In the genomic region with DNA sequence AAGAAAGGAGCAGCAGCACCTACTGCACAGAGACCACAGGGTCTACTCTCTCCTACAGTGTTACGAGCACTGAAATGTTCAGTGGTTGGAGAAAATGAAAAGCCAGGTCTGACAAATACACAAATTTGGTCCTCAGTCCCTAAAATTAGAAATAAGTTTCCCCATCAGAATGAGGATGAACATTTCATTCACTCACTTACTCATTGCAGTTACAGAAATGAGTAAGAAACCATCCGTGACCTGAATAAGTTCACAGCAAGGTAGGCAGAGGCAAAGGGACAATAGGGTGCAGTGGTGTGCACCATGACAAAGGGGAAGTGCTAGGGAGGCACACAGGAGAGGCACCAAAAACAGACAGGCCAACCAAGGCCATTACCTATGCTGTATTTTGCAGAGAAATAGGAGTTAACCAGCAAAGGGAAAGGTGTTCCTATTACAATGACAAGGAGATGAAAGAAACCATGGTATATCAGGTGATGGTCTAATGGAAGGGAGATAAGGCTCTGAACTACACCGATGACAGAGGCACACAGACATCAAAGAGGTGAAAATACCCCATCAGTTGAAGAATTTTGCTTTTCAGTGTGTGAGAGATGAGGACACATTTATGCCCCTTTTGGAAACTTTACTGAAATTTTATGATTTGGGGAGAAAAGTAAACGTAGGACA, we compare ENCODE assay signal across 8 cellular contexts. TPM values are rescaled to one million over a fixed set of nuclear protein-coding genes. Genes with fewer than 3 reads are reported as not detected.
DNase-seq lines count a peak whose midpoint lies in the region; ATAC-seq, FAIRE-seq and TF ChIP-seq lines count a peak whose summit lies in the region.

No MANE protein-coding gene starts in this region.

- intact Hi-C loops in activated T-helper 1 cell treated with anti-CD3 and anti-CD28 coated beads, Interleukin-12 subunit alpha, Interleukin-12 subunit beta, Interleukin-2, Interleukin-4 antibody, amounts not matched to agents 30 ng/mL and 10 ng/mL and 1 ng/mL, durations not matched to agents 14 hours and 24 hours and 36 hours (cut with micrococcal nuclease), result loop anchor here (1.0 to 10.0 kb wide), 12 partner anchors 28 to 712 kb away; a partner anchor contains a TSS
- intact Hi-C loops in ovary (cut with DNase I) (no loop called here), HepG2 (cut with micrococcal nuclease; ENCODE audit: unreplicated experiment) (no loop called here)

- TF ChIP-seq POLR2A in ovary (IDR thresholded peaks at IDR 0.05), result no peak
- TF ChIP-seq POLR2A in HepG2 (IDR thresholded peaks at IDR 0.05; ENCODE audit: insufficient read depth in 1 of 2, low read depth in 2 of 2, low read length in 2 of 2), result no peak

- DNase-seq in CD8-positive, alpha-beta memory T cell, result no peak
- DNase-seq in activated T-helper 1 cell treated with anti-CD3 and anti-CD28 coated beads, Interleukin-12 subunit alpha, Interleukin-12 subunit beta, Interleukin-2, Interleukin-4 antibody, amounts not matched to agents 30 ng/mL and 10 ng/mL and 1 ng/mL, durations not matched to agents 14 hours and 24 hours and 36 hours (ENCODE audit: low spot score), result peak; percentile 24
- peak; percentile 61 to 74 for DNase-seq in stimulated activated naive CD8-positive, alpha-beta T cell treated with anti-CD3 and anti-CD28 coated beads, Interleukin-15, amount 100 ng/mL, for 72 hours
- DNase-seq in ovary, result no peak
- DNase-seq in HepG2 (ENCODE audit: low spot score), result no peak
- no peak for DNase-seq in frontal cortex (ENCODE audit: low spot score in 2 of 2)

- H3K9me3 ChIP-seq in CD8-positive, alpha-beta memory T cell (ENCODE audit: low read length), result no peaks in the 10 kb centered on the region
- no peaks in the 10 kb centered on the region for H3K9me3 ChIP-seq in ovary
- no peaks in the 10 kb centered on the region for H3K9me3 ChIP-seq in HepG2 (ENCODE audit: low read length)

- H3K4me1 ChIP-seq in CD8-positive, alpha-beta memory T cell (ENCODE audit: insufficient read depth, low read length), result peaks cover 24% of the 10 kb centered on the region
- H3K4me1 ChIP-seq in ovary (ENCODE audit: insufficient read depth) (no peaks in the 10 kb centered on the region), HepG2 (ENCODE audit: insufficient read depth, low read length) (no peaks in the 10 kb centered on the region)

- no peak overlapping the region for H3K4me3 ChIP-seq in CD8-positive, alpha-beta memory T cell (ENCODE audit: low read length)
- no peak overlapping the region for H3K4me3 ChIP-seq in ovary
- no peak overlapping the region for H3K4me3 ChIP-seq in HepG2 (replicated peaks in 1 of 3; ENCODE audit: insufficient read depth in 1 of 3, low read depth in 2 of 3, low read length in 3 of 3)

- POLR2A ChIA-PET in CD8-positive, alpha-beta memory T cell (lab: Charles Lee), result no interaction called here
- POLR2A ChIA-PET in HepG2 (lab: Yijun Ruan, JAX), result no interaction called here

- H3K27me3 ChIP-seq in CD8-positive, alpha-beta memory T cell (ENCODE audit: insufficient read depth, low read length, poor library complexity, severe bottlenecking), result no peaks in the 10 kb centered on the region
- H3K27me3 ChIP-seq in ovary (no peaks in the 10 kb centered on the region), HepG2 (ENCODE audit: control insufficient read depth in 1 of 2, insufficient read depth in 2 of 2, low read length in 2 of 2) (no peaks in the 10 kb centered on the region; a peak in 1 of 5 replicates)

- WGBS in ovary, 3 donors, result 77 to 87% (median 81%) methylated on average over 4 of the region's 4 CpGs
- 17% methylated on average over 4 of the region's 4 CpGs for WGBS in HepG2 (ENCODE audit: low lambda C conversion rate)

- H3K36me3 Mint-ChIP-seq in CD8-positive, alpha-beta memory T cell, result peaks cover 0 to 2% (median 0%) of the 10 kb centered on the region in 3 donors
- H3K36me3 Mint-ChIP-seq in activated T-helper 1 cell treated with anti-CD3 and anti-CD28 coated beads, Interleukin-12 subunit alpha, Interleukin-12 subunit beta, Interleukin-2, Interleukin-4 antibody, amounts not matched to agents 30 ng/mL and 10 ng/mL and 1 ng/mL, durations not matched to agents 14 hours and 24 hours and 36 hours (ENCODE audit: low read depth), result no peaks in the 10 kb centered on the region

- TF ChIP-seq EP300 in ovary (IDR thresholded peaks at IDR 0.05), result no peak
- no peak for TF ChIP-seq EP300 in HepG2 (IDR thresholded peaks at IDR 0.05; ENCODE audit: low read depth in 2 of 2, low read length in 2 of 2)
- TF ChIP-seq EP300 in HepG2 (CRISPR knock-in tag; IDR thresholded peaks at IDR 0.05; ENCODE audit: borderline replicate concordance), result no peak

- peak overlapping the region in 7 of 8 donors; percentile 4 to 80 (median 30) for H3K27ac Mint-ChIP-seq in CD8-positive, alpha-beta memory T cell
- H3K27ac Mint-ChIP-seq in activated T-helper 1 cell treated with anti-CD3 and anti-CD28 coated beads, Interleukin-12 subunit alpha, Interleukin-12 subunit beta, Interleukin-2, Interleukin-4 antibody, amounts not matched to agents 30 ng/mL and 10 ng/mL and 1 ng/mL, durations not matched to agents 14 hours and 24 hours and 36 hours, result peak overlapping the region; percentile 80
- H3K27ac Mint-ChIP-seq in stimulated activated naive CD8-positive, alpha-beta T cell treated with anti-CD3 and anti-CD28 coated beads, Interleukin-15, amount 100 ng/mL, for 72 hours, result peak overlapping the region; percentile 2 to 31

- H3K79me2 ChIP-seq in HepG2 (ENCODE audit: insufficient read depth, low read length), result no peaks in the 10 kb centered on the region

- peaks cover 53 to 68% (median 54%) of the 10 kb centered on the region in 3 donors for H3K4me1 Mint-ChIP-seq in CD8-positive, alpha-beta memory T cell
- peaks cover 57% of the 10 kb centered on the region for H3K4me1 Mint-ChIP-seq in activated T-helper 1 cell treated with anti-CD3 and anti-CD28 coated beads, Interleukin-12 subunit alpha, Interleukin-12 subunit beta, Interleukin-2, Interleukin-4 antibody, amounts not matched to agents 30 ng/mL and 10 ng/mL and 1 ng/mL, durations not matched to agents 14 hours and 24 hours and 36 hours (ENCODE audit: low read depth)
- H3K4me1 Mint-ChIP-seq in stimulated activated naive CD8-positive, alpha-beta T cell treated with anti-CD3 and anti-CD28 coated beads, Interleukin-15, amount 100 ng/mL, for 72 hours, result peaks cover 73% of the 10 kb centered on the region

- no peaks in the 10 kb centered on the region for H4K20me1 ChIP-seq in HepG2 (ENCODE audit: insufficient read depth, low read length)

- CTCF ChIA-PET in CD8-positive, alpha-beta memory T cell (lab: Charles Lee), result no interaction called here
- CTCF ChIA-PET in HepG2 (lab: Yijun Ruan, JAX; ENCODE audit: low intra/inter-chr PET ratio, low total read pairs), result no interaction called here

- peak overlapping the region; percentile 38 to 79 (median 73) for H3K4me3 Mint-ChIP-seq in CD8-positive, alpha-beta memory T cell
- peak overlapping the region; percentile 38 for H3K4me3 Mint-ChIP-seq in activated T-helper 1 cell treated with anti-CD3 and anti-CD28 coated beads, Interleukin-12 subunit alpha, Interleukin-12 subunit beta, Interleukin-2, Interleukin-4 antibody, amounts not matched to agents 30 ng/mL and 10 ng/mL and 1 ng/mL, durations not matched to agents 14 hours and 24 hours and 36 hours
- peak overlapping the region; percentile 59 to 70 for H3K4me3 Mint-ChIP-seq in stimulated activated naive CD8-positive, alpha-beta T cell treated with anti-CD3 and anti-CD28 coated beads, Interleukin-15, amount 100 ng/mL, for 72 hours

- BruUV-seq in HepG2 (replicated peaks; lab: Mats Ljungman, UMichigan), result no TSS peak

- no peaks in the 10 kb centered on the region for H3K9me3 Mint-ChIP-seq in CD8-positive, alpha-beta memory T cell
- H3K9me3 Mint-ChIP-seq in activated T-helper 1 cell treated with anti-CD3 and anti-CD28 coated beads, Interleukin-12 subunit alpha, Interleukin-12 subunit beta, Interleukin-2, Interleukin-4 antibody, amounts not matched to agents 30 ng/mL and 10 ng/mL and 1 ng/mL, durations not matched to agents 14 hours and 24 hours and 36 hours, result peaks cover 6% of the 10 kb centered on the region
- H3K9me3 Mint-ChIP-seq in stimulated activated naive CD8-positive, alpha-beta T cell treated with anti-CD3 and anti-CD28 coated beads, Interleukin-15, amount 100 ng/mL, for 72 hours, result no peaks in the 10 kb centered on the region

- H2AFZ ChIP-seq in HepG2 (ENCODE audit: low read length), result no peak overlapping the region

- H3K27ac ChIP-seq in CD8-positive, alpha-beta memory T cell (ENCODE audit: low read depth, low read length), result no peak overlapping the region
- H3K27ac ChIP-seq in ovary (no peak overlapping the region), HepG2 (ENCODE audit: extremely low read length, insufficient read depth, low read length) (no peak overlapping the region)

- H3K36me3 ChIP-seq in CD8-positive, alpha-beta memory T cell (ENCODE audit: insufficient read depth, low read length), result no peaks in the 10 kb centered on the region
- no peaks in the 10 kb centered on the region for H3K36me3 ChIP-seq in ovary
- no peaks in the 10 kb centered on the region for H3K36me3 ChIP-seq in HepG2 (replicated peaks in 1 of 2; ENCODE audit: control insufficient read depth in 1 of 2, insufficient read depth in 2 of 2, low read length in 2 of 2)

- no peak for FAIRE-seq in HepG2 (lab: Jason Lieb, UNC)
- no peak for FAIRE-seq in frontal cortex (lab: Jason Lieb, UNC)

- ATAC-seq in GM19467 (IDR thresholded peaks at IDR 0.05; ENCODE audit: unreplicated experiment) (peak; percentile 88), HG03457 (IDR thresholded peaks at IDR 0.05; ENCODE audit: unreplicated experiment) (peak; percentile 93), HepG2 (no peak)
- ATAC-seq in stimulated activated naive CD8-positive, alpha-beta T cell treated with anti-CD3 and anti-CD28 coated beads, Interleukin-15, amount 100 ng/mL, for 72 hours, result peak; percentile 94

- in situ Hi-C loops in HepG2 (cut with HindIII; ENCODE audit: extremely low pct_ligation_motif_present, low pct_unique_long_range_greater_than_20kb), result no loop called here

- no peaks in the 10 kb centered on the region for H3K27me3 Mint-ChIP-seq in CD8-positive, alpha-beta memory T cell
- H3K27me3 Mint-ChIP-seq in activated T-helper 1 cell treated with anti-CD3 and anti-CD28 coated beads, Interleukin-12 subunit alpha, Interleukin-12 subunit beta, Interleukin-2, Interleukin-4 antibody, amounts not matched to agents 30 ng/mL and 10 ng/mL and 1 ng/mL, durations not matched to agents 14 hours and 24 hours and 36 hours (ENCODE audit: insufficient read depth), result no peaks in the 10 kb centered on the region
- no peaks in the 10 kb centered on the region for H3K27me3 Mint-ChIP-seq in stimulated activated naive CD8-positive, alpha-beta T cell treated with anti-CD3 and anti-CD28 coated beads, Interleukin-15, amount 100 ng/mL, for 72 hours

- no peak for TF ChIP-seq RAD21 in HepG2 (CRISPR knock-in tag; IDR thresholded peaks at IDR 0.05)

- no peak overlapping the region for H3K4me2 ChIP-seq in HepG2 (ENCODE audit: low read depth, low read length)

- TF ChIP-seq CTCF in ovary (IDR thresholded peaks at IDR 0.05) (no peak), HepG2 (CRISPR knock-in tag; IDR thresholded peaks at IDR 0.05) (no peak)

- H3K9ac ChIP-seq in HepG2 (ENCODE audit: insufficient read depth, low read depth, low read length), result no peak overlapping the region

RNA-seq across cellular contexts. Expression of a gene that starts 29.4 kb away (rescaled TPM):
- total RNA-seq in CD8-positive, alpha-beta memory T cell, result 1 to 10 TPM; 4.4 to 4.7 TPM
- 13.7 TPM for polyA plus RNA-seq in CD8-positive, alpha-beta memory T cell
- 5.3 and 6.1 TPM in 2 replicates for total RNA-seq in activated T-helper 1 cell treated with anti-CD3 and anti-CD28 coated beads, Interleukin-12 subunit alpha, Interleukin-12 subunit beta, Interleukin-2, Interleukin-4 antibody, amounts not matched to agents 30 ng/mL and 10 ng/mL and 1 ng/mL, durations not matched to agents 14 hours and 24 hours and 36 hours
- total RNA-seq in ovary (1 to 10 TPM in 6 of 7 donors, under 1 TPM in 1; 0.78 to 7.4 (median 1.5) TPM), HepG2 (2016; rRNA removed; fragmentation: Illumina TruSeq; extraction: Trizol) (29.8 and 40.0 TPM in 2 replicates), frontal cortex (4.5 TPM)
- polyA plus RNA-seq in ovary (1 to 10 TPM in 1 of 2 donors, under 1 TPM in 1; 0.81 to 2.9 TPM), HepG2 (2011; rRNA removed) (12.5 and 15.9 TPM in 2 replicates)
- total RNA-seq in HepG2 (2016; cell fraction: cytosol; rRNA removed; fragmentation: Illumina TruSeq; extraction: Trizol; ENCODE audit: low read depth), result 4.8 and 5.4 TPM in 2 replicates
- total RNA-seq in HepG2 (2016; cell fraction: insoluble cytoplasmic fraction; rRNA removed; fragmentation: Illumina TruSeq; extraction: Trizol), result 27.5 and 39.5 TPM in 2 replicates
- 8.4 and 10.2 TPM in 2 replicates for total RNA-seq in HepG2 (2016; cell fraction: membrane; rRNA removed; fragmentation: Illumina TruSeq; extraction: Trizol)
- total RNA-seq in HepG2 (2016; cell fraction: nucleus; rRNA removed; fragmentation: Illumina TruSeq; extraction: Trizol), result 27.7 and 39.2 TPM in 2 replicates
- 7.3 and 9.0 TPM in 2 replicates for polyA plus RNA-seq in HepG2 (2011; cell fraction: cytosol; rRNA removed)
- 6.5 and 8.6 TPM in 2 replicates for polyA plus RNA-seq in HepG2 (2011; cell fraction: nucleus; rRNA removed)
- 9.3 and 16.0 TPM in 2 replicates for polyA plus RNA-seq in HepG2 (2012)
- 0.67 and 0.69 TPM in 2 replicates for polyA plus RNA-seq in HepG2 (2016; cell fraction: cytosol; fragmentation: Illumina TruSeq; extraction: Trizol; ENCODE audit: low read depth)
- polyA plus RNA-seq in HepG2 (2016; cell fraction: insoluble cytoplasmic fraction; fragmentation: Illumina TruSeq; extraction: Trizol; ENCODE audit: low read depth), result 20.8 and 22.8 TPM in 2 replicates
- 2.4 and 2.6 TPM in 2 replicates for polyA plus RNA-seq in HepG2 (2016; cell fraction: membrane; fragmentation: Illumina TruSeq; extraction: Trizol; ENCODE audit: low read depth)
- polyA plus RNA-seq in HepG2 (2016; cell fraction: nucleus; fragmentation: Illumina TruSeq; extraction: Trizol; ENCODE audit: insufficient read depth, low read depth), result 12.0 and 14.9 TPM in 2 replicates
- 8.6 and 13.0 TPM in 2 replicates for polyA minus RNA-seq in HepG2 (2011; rRNA and poly(A)+ RNA removed; ENCODE audit: low replicate concordance)
- 8.8 and 13.8 TPM in 2 replicates for polyA minus RNA-seq in HepG2 (2011; cell fraction: cytosol; rRNA and poly(A)+ RNA removed)
- 52.5 and 60.0 TPM in 2 replicates for polyA minus RNA-seq in HepG2 (2011; cell fraction: nucleus; rRNA and poly(A)+ RNA removed)

Comparison
In these comparisons a context has a peak if more than half of its experiments do, and no peak if none do; other contexts are left out.
1. DNase-seq: peak in activated T-helper 1 cell treated with anti-CD3 and anti-CD28 coated beads, Interleukin-12 subunit alpha, Interleukin-12 subunit beta, Interleukin-2, Interleukin-4 antibody, amounts not matched to agents 30 ng/mL and 10 ng/mL and 1 ng/mL, durations not matched to agents 14 hours and 24 hours and 36 hours (single experiment) and stimulated activated naive CD8-positive, alpha-beta T cell treated with anti-CD3 and anti-CD28 coated beads, Interleukin-15, amount 100 ng/mL, for 72 hours (2 of 2); none in CD8-positive, alpha-beta memory T cell (0 of 5), ovary (0 of 5), HepG2 (single experiment) and frontal cortex (0 of 2).
2. H3K27ac Mint-ChIP-seq: peak in every context shown above with its lines; median percentile 80 in activated T-helper 1 cell treated with anti-CD3 and anti-CD28 coated beads, Interleukin-12 subunit alpha, Interleukin-12 subunit beta, Interleukin-2, Interleukin-4 antibody, amounts not matched to agents 30 ng/mL and 10 ng/mL and 1 ng/mL, durations not matched to agents 14 hours and 24 hours and 36 hours; 30 in CD8-positive, alpha-beta memory T cell; 16 in stimulated activated naive CD8-positive, alpha-beta T cell treated with anti-CD3 and anti-CD28 coated beads, Interleukin-15, amount 100 ng/mL, for 72 hours.
3. Peak in every context shown above with its lines, with median percentiles within 50 percentile points of each other: H3K4me3 Mint-ChIP-seq.